21 cellular contexts compared by ENCODE assay signal in genomic region chr19:47018923-47019322, GRCh38. TPM values are rescaled to one million over a fixed set of nuclear protein-coding genes. Genes with fewer than 3 reads are reported as not detected.
A peak's percentile ranks its signal among the peaks of the same experiment; 100 is the strongest.
DNase-seq lines count a peak whose midpoint lies in the region; ATAC-seq and TF ChIP-seq lines count a peak whose summit lies in the region.
"Had no signal": no experiment of that assay in that cellular context is flagged by ENCODE, and none has a peak within 500 bp of the region (broad histone marks: within the 10 kb centered on the region; RNA-seq: fewer than 3 reads in every experiment).

No MANE protein-coding gene starts in this region.

- H3K27me3 ChIP-seq in A673 (replicated peaks; ENCODE audit: insufficient read depth, low read depth, low read length, poor library complexity): peaks cover 36% of the 10 kb centered on the region
- H3K27me3 ChIP-seq: testis had no signal

- POLR2A ChIA-PET in A673 (lab: Charles Lee; ENCODE audit: low non-redundant PET): no interaction called here

- BruUV-seq in A673 (replicated peaks; lab: Mats Ljungman, UMichigan): no TSS peak

- CTCF ChIA-PET in A673 (lab: Charles Lee): no interaction called here

- H3K36me3 Mint-ChIP-seq in activated T-helper 2 cell treated with anti-CD3 and anti-CD28 coated beads, Interferon-gamma antibody, Interleukin-2, Interleukin-4, amounts not matched to agents 10 μg/mL and 5 μg/mL and 100 μg/mL, durations not matched to agents 14 hours and 24 hours and 36 hours (ENCODE audit: low read depth): no peaks in the 10 kb centered on the region
- no peaks in the 10 kb centered on the region for H3K36me3 Mint-ChIP-seq in memory B cell

- no peak for DNase-seq in stimulated activated naive CD8-positive, alpha-beta T cell treated with anti-CD3 and anti-CD28 coated beads, Interleukin-15, amount 100 ng/mL, for 72 hours
- DNase-seq in stimulated activated naive CD8-positive, alpha-beta T cell treated with anti-CD3 and anti-CD28 coated beads, Interleukin-15, Interleukin-2, amounts not matched to agents 100 U/mL and 50 U/mL, for 24 hours: no peak
- no peak for DNase-seq in activated T-helper 2 cell treated with anti-CD3 and anti-CD28 coated beads, Interferon-gamma antibody, Interleukin-2, Interleukin-4, amounts not matched to agents 10 μg/mL and 5 μg/mL and 100 μg/mL, durations not matched to agents 14 hours and 24 hours and 36 hours (ENCODE audit: low spot score)
- DNase-seq in memory B cell (ENCODE audit: low spot score in 2 of 2) (no peak), iPS-NIHi7 (ENCODE audit: extremely low spot score) (no peak), Kasumi-1 (lab: John Stamatoyannopoulos, UW) (no peak), A673 (ENCODE audit: low spot score) (no peak)
- DNase-seq: central memory CD4-positive, alpha-beta T cell; DMS 273 treated with DMSO at 0.1 percent for 48 hours; hippocampal formation; left cardiac atrium; NCI-H2171; NCI-H774; PC-9; stimulated activated CD4-positive, alpha-beta T cell treated with anti-CD3 and anti-CD28 coated beads, Interleukin-4, amount 100 ng/mL, for 24 hours; testis had no signal

- peaks cover 32% of the 10 kb centered on the region for H3K4me1 ChIP-seq in A673 (ENCODE audit: insufficient read depth, low read length, poor library complexity, severe bottlenecking)
- H3K4me1 ChIP-seq: parathyroid adenoma had no signal

- no peak overlapping the region for H3K4me3 ChIP-seq in A673 (ENCODE audit: low read depth, low read length, poor library complexity, severe bottlenecking)
- H3K4me3 ChIP-seq: PC-9, testis had no signal

- no peaks in the 10 kb centered on the region for H3K9me3 Mint-ChIP-seq in stimulated activated naive CD8-positive, alpha-beta T cell treated with anti-CD3 and anti-CD28 coated beads, Interleukin-15, amount 100 ng/mL, for 72 hours
- no peaks in the 10 kb centered on the region for H3K9me3 Mint-ChIP-seq in activated T-helper 2 cell treated with anti-CD3 and anti-CD28 coated beads, Interferon-gamma antibody, Interleukin-2, Interleukin-4, amounts not matched to agents 10 μg/mL and 5 μg/mL and 100 μg/mL, durations not matched to agents 14 hours and 24 hours and 36 hours
- H3K9me3 Mint-ChIP-seq in memory B cell: no peaks in the 10 kb centered on the region

- no peak overlapping the region for H3K27ac Mint-ChIP-seq in stimulated activated naive CD8-positive, alpha-beta T cell treated with anti-CD3 and anti-CD28 coated beads, Interleukin-15, amount 100 ng/mL, for 72 hours
- H3K27ac Mint-ChIP-seq in activated T-helper 2 cell treated with anti-CD3 and anti-CD28 coated beads, Interferon-gamma antibody, Interleukin-2, Interleukin-4, amounts not matched to agents 10 μg/mL and 5 μg/mL and 100 μg/mL, durations not matched to agents 14 hours and 24 hours and 36 hours: no peak overlapping the region
- no peak overlapping the region for H3K27ac Mint-ChIP-seq in memory B cell

- H3K27ac ChIP-seq in A673 (ENCODE audit: low read depth, low read length, poor library complexity, severe bottlenecking): no peak overlapping the region
- H3K27ac ChIP-seq: HL-60, parathyroid adenoma, PC-9, SK-N-MC, skin epidermis, testis had no signal

- H3K9me3 ChIP-seq in A673 (ENCODE audit: low read depth, low read length, poor library complexity, severe bottlenecking): no peaks in the 10 kb centered on the region
- H3K9me3 ChIP-seq: testis had no signal

- H3K27me3 Mint-ChIP-seq in stimulated activated naive CD8-positive, alpha-beta T cell treated with anti-CD3 and anti-CD28 coated beads, Interleukin-15, amount 100 ng/mL, for 72 hours: peaks cover 54% of the 10 kb centered on the region
- H3K27me3 Mint-ChIP-seq in activated T-helper 2 cell treated with anti-CD3 and anti-CD28 coated beads, Interferon-gamma antibody, Interleukin-2, Interleukin-4, amounts not matched to agents 10 μg/mL and 5 μg/mL and 100 μg/mL, durations not matched to agents 14 hours and 24 hours and 36 hours (ENCODE audit: low read depth): peaks cover 40% of the 10 kb centered on the region
- H3K27me3 Mint-ChIP-seq in memory B cell: peaks cover 12% of the 10 kb centered on the region

- ATAC-seq in stimulated activated naive CD8-positive, alpha-beta T cell treated with anti-CD3 and anti-CD28 coated beads, Interleukin-15, amount 100 ng/mL, for 72 hours: no peak
- ATAC-seq in stimulated activated naive CD8-positive, alpha-beta T cell treated with anti-CD3 and anti-CD28 coated beads, Interleukin-15, Interleukin-2, amounts not matched to agents 100 U/mL and 50 U/mL, for 24 hours: no peak
- ATAC-seq in memory B cell (ENCODE audit: low read depth) (no peak), GM19452 (IDR thresholded peaks at IDR 0.05; ENCODE audit: unreplicated experiment) (no peak)

- peaks cover 20% of the 10 kb centered on the region for H3K4me1 Mint-ChIP-seq in stimulated activated naive CD8-positive, alpha-beta T cell treated with anti-CD3 and anti-CD28 coated beads, Interleukin-15, amount 100 ng/mL, for 72 hours
- H3K4me1 Mint-ChIP-seq in activated T-helper 2 cell treated with anti-CD3 and anti-CD28 coated beads, Interferon-gamma antibody, Interleukin-2, Interleukin-4, amounts not matched to agents 10 μg/mL and 5 μg/mL and 100 μg/mL, durations not matched to agents 14 hours and 24 hours and 36 hours (ENCODE audit: low read depth): peaks cover 4% of the 10 kb centered on the region
- H3K4me1 Mint-ChIP-seq in memory B cell: peaks cover 8% of the 10 kb centered on the region

- no peaks in the 10 kb centered on the region for H3K36me3 ChIP-seq in A673 (ENCODE audit: insufficient read depth, low read length, poor library complexity, severe bottlenecking)

- intact Hi-C loops in activated T-helper 2 cell treated with anti-CD3 and anti-CD28 coated beads, Interferon-gamma antibody, Interleukin-2, Interleukin-4, amounts not matched to agents 10 μg/mL and 5 μg/mL and 100 μg/mL, durations not matched to agents 14 hours and 24 hours and 36 hours (cut with micrococcal nuclease): no loop called here
- intact Hi-C loops in A673 (cut with micrococcal nuclease; ENCODE audit: unreplicated experiment): no loop called here

- no peak for TF ChIP-seq CTCF in A673 (conservative IDR thresholded peaks at IDR 0.05; ENCODE audit: low read depth, low read length)

- peak overlapping the region; percentile 20 to 63 for H3K4me3 Mint-ChIP-seq in stimulated activated naive CD8-positive, alpha-beta T cell treated with anti-CD3 and anti-CD28 coated beads, Interleukin-15, amount 100 ng/mL, for 72 hours
- peak overlapping the region; percentile 5 for H3K4me3 Mint-ChIP-seq in activated T-helper 2 cell treated with anti-CD3 and anti-CD28 coated beads, Interferon-gamma antibody, Interleukin-2, Interleukin-4, amounts not matched to agents 10 μg/mL and 5 μg/mL and 100 μg/mL, durations not matched to agents 14 hours and 24 hours and 36 hours (ENCODE audit: low read depth)
- H3K4me3 Mint-ChIP-seq in memory B cell: peak overlapping the region; percentile 52

RNA-seq across cellular contexts. Expression of gene NPAS1, which starts 0.7 kb away (rescaled TPM):
- total RNA-seq in activated T-helper 2 cell treated with anti-CD3 and anti-CD28 coated beads, Interferon-gamma antibody, Interleukin-2, Interleukin-4, amounts not matched to agents 10 μg/mL and 5 μg/mL and 100 μg/mL, durations not matched to agents 14 hours and 24 hours and 36 hours: 0.25 TPM in 1 of 2 replicates, not detected in the other
- total RNA-seq in A673 (2021): 2.1 and 2.4 TPM in 2 replicates

RNA-seq across cellular contexts. Expression of gene TMEM160, which starts 29.5 kb away (rescaled TPM):
- 48.0 and 49.1 TPM in 2 replicates for total RNA-seq in activated T-helper 2 cell treated with anti-CD3 and anti-CD28 coated beads, Interferon-gamma antibody, Interleukin-2, Interleukin-4, amounts not matched to agents 10 μg/mL and 5 μg/mL and 100 μg/mL, durations not matched to agents 14 hours and 24 hours and 36 hours
- 30.1 and 41.8 TPM in 2 replicates for total RNA-seq in A673 (2021)
